ENCODE assay signal across 20 cellular contexts in genomic region chr19:47493378-47494210, GRCh38. TPM values are rescaled to one million over a fixed set of nuclear protein-coding genes. Genes with fewer than 3 reads are reported as not detected.
DNase-seq lines count a peak whose midpoint lies in the region; ATAC-seq and TF ChIP-seq lines count a peak whose summit lies in the region.
"Had no signal": no experiment of that assay in that cellular context is flagged by ENCODE, and none has a peak within 500 bp of the region (broad histone marks: within the 10 kb centered on the region; RNA-seq: fewer than 3 reads in every experiment).

No MANE protein-coding gene starts in this region.

- TF ChIP-seq CTCF in RWPE1 (conservative IDR thresholded peaks at IDR 0.05; ENCODE audit: low read depth) = no peak
- TF ChIP-seq CTCF in glutamatergic neuron (IDR thresholded peaks at IDR 0.05; ENCODE audit: partially characterized antibody, unreplicated experiment) = no peak
- no peak for TF ChIP-seq CTCF in neural crest cell (conservative IDR thresholded peaks at IDR 0.05)
- no peak for TF ChIP-seq CTCF in omental fat pad (IDR thresholded peaks at IDR 0.05)

- ATAC-seq in omental fat pad (ENCODE audit: low FRiP score) = no peak
- no peak for ATAC-seq in GM21619 (IDR thresholded peaks at IDR 0.05; ENCODE audit: unreplicated experiment)

- H3K4me1 Mint-ChIP-seq in T-helper 2 cell treated with Interferon-gamma antibody and Interleukin-4, amounts not matched to agents 5 μg/mL and 100 μg/mL, for 36 hours (ENCODE audit: low read depth) = no peaks in the 10 kb centered on the region
- H3K4me1 Mint-ChIP-seq in glutamatergic neuron (ENCODE audit: low read depth, unreplicated experiment) (peaks cover 33% of the 10 kb centered on the region), neural crest cell (no peaks in the 10 kb centered on the region)
- H3K4me1 Mint-ChIP-seq: activated naive CD4-positive, alpha-beta T cell treated with anti-CD3 and anti-CD28 coated beads, Interleukin-2, amount 10 ng/mL, durations not matched to agents 7 days and 5 days; endodermal cell had no signal

- H3K27me3 Mint-ChIP-seq in T-helper 2 cell treated with Interferon-gamma antibody and Interleukin-4, amounts not matched to agents 5 μg/mL and 100 μg/mL, for 36 hours (ENCODE audit: low read depth) = no peaks in the 10 kb centered on the region
- H3K27me3 Mint-ChIP-seq in glutamatergic neuron (ENCODE audit: unreplicated experiment) (peaks cover 10% of the 10 kb centered on the region), neural crest cell (ENCODE audit: low read depth) (no peaks in the 10 kb centered on the region)
- H3K27me3 Mint-ChIP-seq: activated naive CD4-positive, alpha-beta T cell treated with anti-CD3 and anti-CD28 coated beads, Interleukin-2, amount 10 ng/mL, durations not matched to agents 7 days and 5 days had no signal

- no peaks in the 10 kb centered on the region for H3K9me3 Mint-ChIP-seq in T-helper 2 cell treated with Interferon-gamma antibody and Interleukin-4, amounts not matched to agents 5 μg/mL and 100 μg/mL, for 36 hours
- peaks cover 5% of the 10 kb centered on the region for H3K9me3 Mint-ChIP-seq in glutamatergic neuron (ENCODE audit: unreplicated experiment)
- H3K9me3 Mint-ChIP-seq in neural crest cell = no peaks in the 10 kb centered on the region
- H3K9me3 Mint-ChIP-seq: activated naive CD4-positive, alpha-beta T cell treated with anti-CD3 and anti-CD28 coated beads, Interleukin-2, amount 10 ng/mL, durations not matched to agents 7 days and 5 days; endodermal cell had no signal

- H3K27ac Mint-ChIP-seq in T-helper 2 cell treated with Interferon-gamma antibody and Interleukin-4, amounts not matched to agents 5 μg/mL and 100 μg/mL, for 36 hours = peak overlapping the region; percentile 7
- peak overlapping the region; percentile 89 for H3K27ac Mint-ChIP-seq in glutamatergic neuron (ENCODE audit: unreplicated experiment)
- peak overlapping the region; percentile 57 for H3K27ac Mint-ChIP-seq in neural crest cell (ENCODE audit: unreplicated experiment)
- H3K27ac Mint-ChIP-seq: activated naive CD4-positive, alpha-beta T cell treated with anti-CD3 and anti-CD28 coated beads, Interleukin-2, amount 10 ng/mL, durations not matched to agents 7 days and 5 days; endodermal cell had no signal

- peak overlapping the region; percentile 67 for H3K27ac ChIP-seq in RWPE1
- H3K27ac ChIP-seq: right lobe of liver, uterus had no signal

- POLR2A ChIA-PET in RWPE1 (lab: Yijun Ruan, JAX; ENCODE audit: low non-redundant PET) = interaction anchor here (0.7 kb wide), 1 partner anchor 9 kb away, joined by 8 read pairs; the partner anchor contains the start of gene KPTN

- CTCF ChIA-PET in RWPE1 (lab: Yijun Ruan, JAX) = no interaction called here

- H3K36me3 Mint-ChIP-seq in T-helper 2 cell treated with Interferon-gamma antibody and Interleukin-4, amounts not matched to agents 5 μg/mL and 100 μg/mL, for 36 hours (ENCODE audit: low read depth) = peaks cover 15% of the 10 kb centered on the region
- H3K36me3 Mint-ChIP-seq in glutamatergic neuron (ENCODE audit: unreplicated experiment) = peaks cover 7% of the 10 kb centered on the region
- peaks cover 3% of the 10 kb centered on the region for H3K36me3 Mint-ChIP-seq in neural crest cell (ENCODE audit: low read depth)

- H3K4me3 Mint-ChIP-seq in T-helper 2 cell treated with Interferon-gamma antibody and Interleukin-4, amounts not matched to agents 5 μg/mL and 100 μg/mL, for 36 hours = no peak overlapping the region
- H3K4me3 Mint-ChIP-seq in glutamatergic neuron (ENCODE audit: unreplicated experiment) (peak overlapping the region; percentile 61), neural crest cell (no peak overlapping the region)
- H3K4me3 Mint-ChIP-seq: activated naive CD4-positive, alpha-beta T cell treated with anti-CD3 and anti-CD28 coated beads, Interleukin-2, amount 10 ng/mL, durations not matched to agents 7 days and 5 days; endodermal cell had no signal

- DNase-seq in T-helper 2 cell treated with Interferon-gamma antibody and Interleukin-4, amounts not matched to agents 5 μg/mL and 100 μg/mL, for 36 hours (ENCODE audit: low spot score) = no peak
- no peak for DNase-seq in T-helper 2 cell
- DNase-seq in RWPE1 (ENCODE audit: low spot score) = no peak
- no peak for DNase-seq in glutamatergic neuron
- DNase-seq in neural crest cell (ENCODE audit: low read depth, low spot score) = no peak
- no peak for DNase-seq in omental fat pad (ENCODE audit: low spot score)
- no peak for DNase-seq in medulla oblongata (ENCODE audit: extremely low spot score)
- DNase-seq: 8988T; activated naive CD4-positive, alpha-beta T cell treated with anti-CD3 and anti-CD28 coated beads, Interleukin-2, amount 10 ng/mL, durations not matched to agents 7 days and 5 days; activated T-cell treated with anti-CD3 and anti-CD28 coated beads for 4 hours; endodermal cell; NCI-H1417; NCI-H2107; NCI-H526; right lobe of liver; stimulated activated CD4-positive, alpha-beta T cell treated with anti-CD3 and anti-CD28 coated beads, Interleukin-15, amount 100 ng/mL, for 24 hours; uterus had no signal

RNA-seq across cellular contexts. Expression of gene KPTN, which starts 9.6 kb away (rescaled TPM):
- total RNA-seq in glutamatergic neuron (ENCODE audit: unreplicated experiment) = 51.2 TPM
- total RNA-seq in neural crest cell = 30.0 and 30.2 TPM in 2 replicates
- 1 to 10 TPM; 4.4 to 7.6 (median 5.5) TPM for total RNA-seq in omental fat pad

RNA-seq across cellular contexts. Expression of gene NAPA, which starts 21.3 kb away (rescaled TPM):
- total RNA-seq in glutamatergic neuron (ENCODE audit: unreplicated experiment) (262 TPM), neural crest cell (67.2 and 69.2 TPM in 2 replicates), omental fat pad (10 to 100 TPM; 77.5 to 83.6 (median 81.0) TPM)

RNA-seq across cellular contexts. Expression of gene SLC8A2, which starts 21.9 kb away (rescaled TPM):
- total RNA-seq in glutamatergic neuron (ENCODE audit: unreplicated experiment) (115 TPM), neural crest cell (0.61 and 0.70 TPM in 2 replicates), omental fat pad (1 to 10 TPM in 1 of 4 donors, under 1 TPM in 2, not detected in 1; 0.19 to 1.4 (median 0.47) TPM)
- total RNA-seq: glomerular endothelial cell, mononuclear cell had no signal

Comparison
In these comparisons a context has a peak if more than half of its experiments do, and no peak if none do; other contexts are left out.
1. H3K27ac Mint-ChIP-seq: peak in every context shown above with its lines; median percentile 89 in glutamatergic neuron; 57 in neural crest cell; 7 in T-helper 2 cell treated with Interferon-gamma antibody and Interleukin-4, amounts not matched to agents 5 μg/mL and 100 μg/mL, for 36 hours.
2. RNA of gene SLC8A2, which starts 21.9 kb away (total RNA-seq): 115 TPM in glutamatergic neuron (single experiment); 0.61 to 0.70 TPM in neural crest cell and 0.19 to 1.4 TPM in omental fat pad; every median in the first group is over 10 times any median in the second.